Comparison of ENCODE assay signal across 22 cellular contexts in genomic region chr15:59339252-59339672, GRCh38. TPM values are rescaled to one million over a fixed set of nuclear protein-coding genes. Genes with fewer than 3 reads are reported as not detected.
A peak's percentile ranks its signal among the peaks of the same experiment; 100 is the strongest.
DNase-seq lines count a peak whose midpoint lies in the region; ATAC-seq, FAIRE-seq and TF ChIP-seq lines count a peak whose summit lies in the region.
"Had no signal": no experiment of that assay in that cellular context is flagged by ENCODE, and none has a peak within 500 bp of the region (broad histone marks: within the 10 kb centered on the region; RNA-seq: fewer than 3 reads in every experiment).

No MANE protein-coding gene starts in this region.

- H3K27me3 ChIP-seq in ACC112 (ENCODE audit: insufficient read depth, low read length) (no peaks in the 10 kb centered on the region), MG63 (no peaks in the 10 kb centered on the region), esophagus (ENCODE audit: control insufficient read depth in 1 of 2, insufficient read depth in 2 of 2, low read length in 2 of 2) (no peaks in the 10 kb centered on the region), HepG2 (ENCODE audit: control insufficient read depth in 1 of 2, insufficient read depth in 2 of 2, low read length in 2 of 2) (no peaks in the 10 kb centered on the region), pancreas (no peaks in the 10 kb centered on the region)
- H3K27me3 ChIP-seq: heart left ventricle, stomach had no signal

- H3K4me1 ChIP-seq in ACC112 (ENCODE audit: control insufficient read depth, insufficient read depth, low read length, unreplicated experiment) (peaks cover 15% of the 10 kb centered on the region), esophagus (ENCODE audit: control insufficient read depth in 2 of 2, insufficient read depth in 2 of 2, low read length in 1 of 2) (no peaks in the 10 kb centered on the region), HepG2 (ENCODE audit: insufficient read depth, low read length) (peaks cover 49% of the 10 kb centered on the region), pancreas (no peaks in the 10 kb centered on the region)
- H3K4me1 ChIP-seq: stomach had no signal

- FAIRE-seq in HepG2 (lab: Jason Lieb, UNC), result peak; percentile 90
- FAIRE-seq in pancreas (lab: Jason Lieb, UNC), result no peak
- FAIRE-seq: kidney, urothelium cell line had no signal

- H3K9ac ChIP-seq in HepG2 (ENCODE audit: insufficient read depth, low read depth, low read length), result no peak overlapping the region

- CTCF ChIA-PET in HepG2 (lab: Yijun Ruan, JAX; ENCODE audit: low intra/inter-chr PET ratio, low total read pairs), result no interaction called here

- TF ChIP-seq POLR2A in HepG2 (IDR thresholded peaks at IDR 0.05; ENCODE audit: insufficient read depth in 1 of 2, low read depth in 2 of 2, low read length in 2 of 2), result no peak

- POLR2A ChIA-PET in HepG2 (lab: Yijun Ruan, JAX), result interaction anchor here (1.2 kb wide), 1 partner anchor 34 kb away, joined by 7 read pairs; the partner anchor contains the start of gene MYO1E

- TF ChIP-seq EP300 in HepG2 (IDR thresholded peaks at IDR 0.05; ENCODE audit: low read depth in 2 of 2, low read length in 2 of 2) (peak in 1 of 2 experiments; percentile 74; a peak in 2 of 4 replicates), HepG2 (CRISPR knock-in tag; IDR thresholded peaks at IDR 0.05; ENCODE audit: borderline replicate concordance) (no peak)

- peak; percentile 15; the same call in 1 of the 2 replicates for TF ChIP-seq RAD21 in HepG2 (CRISPR knock-in tag; IDR thresholded peaks at IDR 0.05)

- WGBS in esophagus, 2 donors, result 40 to 63% methylated on average over 3 of the region's 3 CpGs
- 3% methylated on average over 3 of the region's 3 CpGs for WGBS in HepG2 (ENCODE audit: low lambda C conversion rate)
- WGBS in pancreas, 2 donors, result 77 to 82% methylated on average over 3 of the region's 3 CpGs

- H3K79me2 ChIP-seq in ACC112 (ENCODE audit: control insufficient read depth, insufficient read depth, low read length, unreplicated experiment) (peaks cover 56% of the 10 kb centered on the region), HepG2 (ENCODE audit: insufficient read depth, low read length) (no peaks in the 10 kb centered on the region)

- H3K9me3 ChIP-seq in MG63, result peaks cover 9% of the 10 kb centered on the region
- H3K9me3 ChIP-seq in esophagus (ENCODE audit: control insufficient read depth in 2 of 2, insufficient read depth in 1 of 2, low read depth in 1 of 2, low read length in 1 of 2), result no peaks in the 10 kb centered on the region
- H3K9me3 ChIP-seq in HepG2 (ENCODE audit: low read length), result no peaks in the 10 kb centered on the region
- H3K9me3 ChIP-seq in pancreas, result no peaks in the 10 kb centered on the region
- H3K9me3 ChIP-seq: Caco-2, HAP-1, heart left ventricle, stomach had no signal

- intact Hi-C loops in HepG2 (cut with micrococcal nuclease; ENCODE audit: unreplicated experiment), result loop anchor here (5.0 kb wide), 1 partner anchor 33 kb away; the partner anchor contains the start of gene MYO1E
- intact Hi-C loops in pancreas (cut with DNase I), result no loop called here

- no peak for TF ChIP-seq CTCF in HepG2 (CRISPR knock-in tag; IDR thresholded peaks at IDR 0.05)
- no peak for TF ChIP-seq CTCF in pancreas (IDR thresholded peaks at IDR 0.05)

- in situ Hi-C loops in HepG2 (cut with HindIII; ENCODE audit: extremely low pct_ligation_motif_present, low pct_unique_long_range_greater_than_20kb), result no loop called here

- no peaks in the 10 kb centered on the region for H4K20me1 ChIP-seq in HepG2 (ENCODE audit: insufficient read depth, low read length)

- H3K36me3 ChIP-seq in ACC112 (ENCODE audit: insufficient read depth, low read length) (peaks cover 8% of the 10 kb centered on the region; the same call in 1 of the 2 replicates), MG63 (no peaks in the 10 kb centered on the region), esophagus (ENCODE audit: control insufficient read depth in 2 of 2, insufficient read depth in 2 of 2, low read length in 1 of 2) (no peaks in the 10 kb centered on the region), HepG2 (replicated peaks in 1 of 2; ENCODE audit: control insufficient read depth in 1 of 2, insufficient read depth in 2 of 2, low read length in 2 of 2) (no peaks in the 10 kb centered on the region), pancreas (no peaks in the 10 kb centered on the region)
- H3K36me3 ChIP-seq: HAP-1, heart left ventricle, stomach had no signal

- H3K4me2 ChIP-seq in HepG2 (ENCODE audit: low read depth, low read length), result peak overlapping the region; percentile 44

- H3K4me3 ChIP-seq in ACC112 (ENCODE audit: low read depth, low read length), result peak overlapping the region; percentile 24; the same call in 1 of the 2 replicates
- no peak overlapping the region for H3K4me3 ChIP-seq in MG63
- H3K4me3 ChIP-seq in esophagus (ENCODE audit: low read depth in 1 of 2, low read length in 2 of 2), result no peak overlapping the region
- no peak overlapping the region for H3K4me3 ChIP-seq in HepG2 (replicated peaks in 1 of 3; ENCODE audit: insufficient read depth in 1 of 3, low read depth in 2 of 3, low read length in 3 of 3)
- no peak overlapping the region for H3K4me3 ChIP-seq in pancreas
- H3K4me3 ChIP-seq: HAP-1, heart left ventricle, stomach had no signal

- H3K27ac ChIP-seq in ACC112 (ENCODE audit: low read depth, low read length) (peak overlapping the region; percentile 86), esophagus (ENCODE audit: low read depth in 2 of 2, low read length in 1 of 2) (peak overlapping the region; percentile 76 to 90), HepG2 (ENCODE audit: extremely low read length, insufficient read depth, low read length) (peak overlapping the region; percentile 42), pancreas (no peak overlapping the region)
- H3K27ac ChIP-seq: heart left ventricle had no signal

- H2AFZ ChIP-seq in ACC112 (ENCODE audit: low read length, unreplicated experiment) (no peak overlapping the region), HepG2 (ENCODE audit: low read length) (no peak overlapping the region)

- peak; percentile 11 for DNase-seq in MG63
- DNase-seq in HepG2 (ENCODE audit: low spot score), result peak; percentile 90
- DNase-seq in cerebellum (ENCODE audit: low spot score), result no peak
- DNase-seq in pancreas, result no peak
- DNase-seq: ACHN; activated CD4-positive, alpha-beta T cell treated with anti-CD3 and anti-CD28 coated beads for 1 hour; activated naive CD4-positive, alpha-beta T cell; effector CD8-positive, alpha-beta T cell; GF-D8; heart left ventricle; kidney; NCI-H1092; stimulated activated CD4-positive, alpha-beta T cell treated with anti-CD3 and anti-CD28 coated beads, Interleukin-15, amount 100 ng/mL, for 24 hours; stomach had no signal

- no TSS peak for BruUV-seq in HepG2 (replicated peaks; lab: Mats Ljungman, UMichigan)

- ATAC-seq in HepG2, result peak; percentile 97
- ATAC-seq in pancreas, result no peak
- no peak for ATAC-seq in HG02588 (IDR thresholded peaks at IDR 0.05; ENCODE audit: unreplicated experiment)
- ATAC-seq in HG02763 (IDR thresholded peaks at IDR 0.05; ENCODE audit: unreplicated experiment), result no peak
- ATAC-seq: heart left ventricle, Right ventricle myocardium inferior had no signal

TF ChIP-seq in HepG2, 621 proteins besides CTCF, POLR2A, EP300 and RAD21 (continues in another document):
- TF ChIP-seq CREM (IDR thresholded peaks at IDR 0.05), result peak; percentile 44; the same call in 1 of the 2 replicates
- TF ChIP-seq CREM (CRISPR knock-in tag; IDR thresholded peaks at IDR 0.05), result no peak
- no peak for TF ChIP-seq PREB (CRISPR knock-in tag; IDR thresholded peaks at IDR 0.05)
- TF ChIP-seq ZZZ3 (CRISPR knock-in tag; IDR thresholded peaks at IDR 0.05; ENCODE audit: borderline replicate concordance), result no peak

RNA-seq across cellular contexts. Expression of gene MYO1E, which starts 33.4 kb away (rescaled TPM):
- 45.1 and 96.3 TPM in 2 replicates for total RNA-seq in MG63 (2014; rRNA removed; shearing (Covaris generic); ENCODE audit: low replicate concordance)
- 10 to 100 TPM; 39.6 to 43.3 TPM for polyA plus RNA-seq in esophagus
- 25.1 and 38.5 TPM in 2 replicates for total RNA-seq in HepG2 (2016; rRNA removed; fragmentation: Illumina TruSeq; extraction: Trizol)
- total RNA-seq in HepG2 (2016; cell fraction: cytosol; rRNA removed; fragmentation: Illumina TruSeq; extraction: Trizol; ENCODE audit: low read depth), result 6.6 and 8.8 TPM in 2 replicates
- total RNA-seq in HepG2 (2016; cell fraction: insoluble cytoplasmic fraction; rRNA removed; fragmentation: Illumina TruSeq; extraction: Trizol), result 28.4 and 35.1 TPM in 2 replicates
- total RNA-seq in HepG2 (2016; cell fraction: membrane; rRNA removed; fragmentation: Illumina TruSeq; extraction: Trizol), result 6.5 and 7.9 TPM in 2 replicates
- 32.4 and 33.1 TPM in 2 replicates for total RNA-seq in HepG2 (2016; cell fraction: nucleus; rRNA removed; fragmentation: Illumina TruSeq; extraction: Trizol)
- 12.6 and 15.7 TPM in 2 replicates for polyA plus RNA-seq in HepG2 (2011; rRNA removed)
- polyA plus RNA-seq in HepG2 (2011; cell fraction: cytosol; rRNA removed), result 10.1 and 10.8 TPM in 2 replicates
- 20.9 and 25.3 TPM in 2 replicates for polyA plus RNA-seq in HepG2 (2011; cell fraction: nucleus; rRNA removed)
- 26.0 and 36.6 TPM in 2 replicates for polyA plus RNA-seq in HepG2 (2012)
- 1.1 and 1.6 TPM in 2 replicates for polyA plus RNA-seq in HepG2 (2016; cell fraction: cytosol; fragmentation: Illumina TruSeq; extraction: Trizol; ENCODE audit: low read depth)
- 22.4 and 25.8 TPM in 2 replicates for polyA plus RNA-seq in HepG2 (2016; cell fraction: insoluble cytoplasmic fraction; fragmentation: Illumina TruSeq; extraction: Trizol; ENCODE audit: low read depth)
- 2.2 and 2.7 TPM in 2 replicates for polyA plus RNA-seq in HepG2 (2016; cell fraction: membrane; fragmentation: Illumina TruSeq; extraction: Trizol; ENCODE audit: low read depth)
- 15.6 and 16.7 TPM in 2 replicates for polyA plus RNA-seq in HepG2 (2016; cell fraction: nucleus; fragmentation: Illumina TruSeq; extraction: Trizol; ENCODE audit: insufficient read depth, low read depth)
- polyA minus RNA-seq in HepG2 (2011; rRNA and poly(A)+ RNA removed; ENCODE audit: low replicate concordance), result 33.9 and 197 TPM in 2 replicates
- 22.2 and 26.0 TPM in 2 replicates for polyA minus RNA-seq in HepG2 (2011; cell fraction: cytosol; rRNA and poly(A)+ RNA removed)
- polyA minus RNA-seq in HepG2 (2011; cell fraction: nucleus; rRNA and poly(A)+ RNA removed), result 47.1 and 47.9 TPM in 2 replicates
- 7.7 TPM for total RNA-seq in cerebellum
- 10 to 100 TPM; 19.2 to 81.1 (median 29.1) TPM for total RNA-seq in pancreas
- 1 to 10 TPM; 7.8 to 10.0 TPM for polyA plus RNA-seq in pancreas

Comparison
In these comparisons a context has a peak if more than half of its experiments do, and no peak if none do; other contexts are left out.
1. H3K27ac ChIP-seq: peak in ACC112 (single experiment), esophagus (2 of 2) and HepG2 (single experiment); none in pancreas (0 of 4).
2. DNase-seq: peak in MG63 (single experiment) and HepG2 (single experiment); none in cerebellum (single experiment) and pancreas (0 of 6).